In genomic region chr5:103258957-103259704, GRCh38 we compare ENCODE assay signal across 8 cellular contexts. TPM values are rescaled to one million over a fixed set of nuclear protein-coding genes. Genes with fewer than 3 reads are reported as not detected.
DNase-seq lines count a peak whose midpoint lies in the region; ATAC-seq, FAIRE-seq and TF ChIP-seq lines count a peak whose summit lies in the region.

No MANE protein-coding gene starts in this region.

- H3K27ac ChIP-seq in lower lobe of right lung = peak overlapping the region; percentile 88

- no peaks in the 10 kb centered on the region for H3K9me3 Mint-ChIP-seq in dendritic cell treated with granulocyte-macrophage colony-stimulating factor and Interleukin-4, amounts not matched to agents 40 ng/mL and 50 ng/mL, for 4 days

- H3K4me3 Mint-ChIP-seq in dendritic cell treated with granulocyte-macrophage colony-stimulating factor and Interleukin-4, amounts not matched to agents 40 ng/mL and 50 ng/mL, for 4 days = peak overlapping the region; percentile 84

- ATAC-seq in HG02970 (IDR thresholded peaks at IDR 0.05; ENCODE audit: low FRiP score, unreplicated experiment) (peak; percentile 41), lower lobe of right lung (peak; percentile 72 to 74)

- H3K4me1 Mint-ChIP-seq in dendritic cell treated with granulocyte-macrophage colony-stimulating factor and Interleukin-4, amounts not matched to agents 40 ng/mL and 50 ng/mL, for 4 days (ENCODE audit: low read depth) = peaks cover 31% of the 10 kb centered on the region

- H3K9me3 ChIP-seq in lower lobe of right lung = no peaks in the 10 kb centered on the region

- H3K4me3 ChIP-seq in lower lobe of right lung = peak overlapping the region; percentile 75

- no peak for TF ChIP-seq CTCF in lower lobe of right lung (IDR thresholded peaks at IDR 0.05)

- H3K4me1 ChIP-seq in lower lobe of right lung = peaks cover 27% of the 10 kb centered on the region

- intact Hi-C loops in dendritic cell treated with granulocyte-macrophage colony-stimulating factor and Interleukin-4, amounts not matched to agents 40 ng/mL and 50 ng/mL, for 4 days (cut with micrococcal nuclease) = loop anchor here (1.0 to 5.0 kb wide), 2 partner anchors 83 to 139 kb away; partner anchors contain the start of genes GIN1 and PPIP5K2
- intact Hi-C loops in lower lobe of right lung (cut with DNase I) = no loop called here

- DNase-seq in 8988T (peak; percentile 21), GM18507 (ENCODE audit: extremely low spot score, insufficient read length, low read depth) (peak; percentile 20), NCI-H2196 (lab: John Stamatoyannopoulos, UW; ENCODE audit: unreplicated experiment) (peak; percentile 51), lower lobe of right lung (peak; percentile 78)
- peak; percentile 67 for DNase-seq in activated CD4-positive, alpha-beta T cell treated with anti-CD3 and anti-CD28 coated beads for 48 hours
- peak; percentile 35 to 66 (median 37) for DNase-seq in stimulated activated CD4-positive, alpha-beta T cell treated with anti-CD3 and anti-CD28 coated beads, TNF-alpha, amount 100 ng/mL, for 4 hours (ENCODE audit: low read depth in 3 of 3)

- peaks cover 11% of the 10 kb centered on the region for H3K27me3 Mint-ChIP-seq in dendritic cell treated with granulocyte-macrophage colony-stimulating factor and Interleukin-4, amounts not matched to agents 40 ng/mL and 50 ng/mL, for 4 days

- peak; percentile 15 for FAIRE-seq in GM18507 (lab: Jason Lieb, UNC)

- H3K36me3 Mint-ChIP-seq in dendritic cell treated with granulocyte-macrophage colony-stimulating factor and Interleukin-4, amounts not matched to agents 40 ng/mL and 50 ng/mL, for 4 days (ENCODE audit: low read depth) = peaks cover 7% of the 10 kb centered on the region

- no peaks in the 10 kb centered on the region for H3K27me3 ChIP-seq in lower lobe of right lung (ENCODE audit: low read depth)

- peak overlapping the region; percentile 70 for H3K27ac Mint-ChIP-seq in dendritic cell treated with granulocyte-macrophage colony-stimulating factor and Interleukin-4, amounts not matched to agents 40 ng/mL and 50 ng/mL, for 4 days

- no peaks in the 10 kb centered on the region for H3K36me3 ChIP-seq in lower lobe of right lung

RNA-seq across cellular contexts. Expression of gene MACIR, which starts 0.6 kb away (rescaled TPM):
- total RNA-seq in lower lobe of right lung = 4.9 TPM

Comparison
In these comparisons a context has a peak if more than half of its experiments do, and no peak if none do; other contexts are left out.
1. Peak in every context shown above with its lines: DNase-seq, ATAC-seq, H3K4me3 ChIP-seq and H3K27ac ChIP-seq.
2. DNase-seq: peak in every context shown above with its lines; median percentile 78 in lower lobe of right lung; 67 in activated CD4-positive, alpha-beta T cell treated with anti-CD3 and anti-CD28 coated beads for 48 hours; 51 in NCI-H2196; 37 in stimulated activated CD4-positive, alpha-beta T cell treated with anti-CD3 and anti-CD28 coated beads, TNF-alpha, amount 100 ng/mL, for 4 hours; 21 in 8988T; 20 in GM18507.